25 cellular contexts compared by ENCODE assay signal in the genomic region with DNA sequence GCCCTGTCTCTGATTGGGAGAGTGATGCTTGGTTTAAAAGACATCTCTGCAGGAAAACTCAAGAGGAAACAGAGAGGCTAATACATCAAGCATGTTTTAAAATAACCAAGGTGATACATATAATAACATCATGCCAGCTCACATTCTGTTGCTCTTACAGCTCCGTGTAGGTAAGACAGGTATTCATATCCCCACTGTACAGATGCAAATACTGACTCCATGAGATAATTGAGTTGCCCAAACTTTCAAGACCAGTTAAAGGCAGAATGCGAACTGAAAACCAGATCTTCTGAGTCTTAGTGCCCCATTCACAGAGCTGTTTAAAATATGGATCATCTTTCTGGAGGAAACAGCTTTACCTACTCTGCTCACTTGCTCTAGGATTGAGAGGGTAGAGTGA.
"Had no signal": no experiment of that assay in that cellular context is flagged by ENCODE, and none has a peak within 500 bp of the region (broad histone marks: within the 10 kb centered on the region; RNA-seq: fewer than 3 reads in every experiment).

No MANE protein-coding gene starts in this region.

- H3K27ac ChIP-seq: heart right ventricle, hepatocyte, lower lobe of right lung, ovary, psoas muscle, right lobe of liver, testis, thyroid gland, transverse colon, upper lobe of right lung had no signal

- H3K4me3 Mint-ChIP-seq: naive thymus-derived CD8-positive, alpha-beta T cell; stimulated activated memory B cell treated with anti-CD40 and anti-IgM and Interleukin-4, amounts not matched to agents 10 μg/mL and 1 μg/mL and 100 μg/mL, for 72 hours; stimulated activated naive CD8-positive, alpha-beta T cell treated with anti-CD3 and anti-CD28 coated beads, Interleukin-15, amount 100 ng/mL, for 72 hours had no signal

- H3K4me3 ChIP-seq: heart right ventricle, hepatocyte, lower lobe of right lung, ovary, psoas muscle, right lobe of liver, smooth muscle cell, testis, thyroid gland, transverse colon, upper lobe of right lung had no signal

- H2AFZ ChIP-seq: hepatocyte had no signal

- H3K27ac Mint-ChIP-seq: stimulated activated memory B cell treated with anti-CD40 and anti-IgM and Interleukin-4, amounts not matched to agents 10 μg/mL and 1 μg/mL and 100 μg/mL, for 72 hours; stimulated activated naive CD8-positive, alpha-beta T cell treated with anti-CD3 and anti-CD28 coated beads, Interleukin-15, amount 100 ng/mL, for 72 hours had no signal

- H3K9me3 Mint-ChIP-seq: naive thymus-derived CD8-positive, alpha-beta T cell; stimulated activated memory B cell treated with anti-CD40 and anti-IgM and Interleukin-4, amounts not matched to agents 10 μg/mL and 1 μg/mL and 100 μg/mL, for 72 hours; stimulated activated naive CD8-positive, alpha-beta T cell treated with anti-CD3 and anti-CD28 coated beads, Interleukin-15, amount 100 ng/mL, for 72 hours had no signal

- ATAC-seq: heart right ventricle; left ventricle myocardium superior; lower lobe of right lung; naive thymus-derived CD8-positive, alpha-beta T cell; psoas muscle; right lobe of liver; stimulated activated memory B cell treated with anti-CD40 and anti-IgM and Interleukin-4, amounts not matched to agents 10 μg/mL and 1 μg/mL and 100 μg/mL, for 72 hours; stimulated activated naive CD8-positive, alpha-beta T cell treated with anti-CD3 and anti-CD28 coated beads, Interleukin-15, amount 100 ng/mL, for 72 hours; upper lobe of right lung had no signal

- H3K79me2 ChIP-seq: hepatocyte had no signal

- FAIRE-seq: urothelium cell line had no signal

- H3K36me3 ChIP-seq: heart right ventricle, lower lobe of right lung, ovary, right lobe of liver, thyroid gland, transverse colon, upper lobe of right lung had no signal

- H3K4me1 ChIP-seq: right lobe of liver had no signal

- H3K27me3 ChIP-seq: heart right ventricle, hepatocyte, ovary, right lobe of liver, testis, thyroid gland, transverse colon, upper lobe of right lung had no signal

- H3K4me2 ChIP-seq: hepatocyte, smooth muscle cell had no signal

- H3K27me3 Mint-ChIP-seq: naive thymus-derived CD8-positive, alpha-beta T cell; stimulated activated memory B cell treated with anti-CD40 and anti-IgM and Interleukin-4, amounts not matched to agents 10 μg/mL and 1 μg/mL and 100 μg/mL, for 72 hours; stimulated activated naive CD8-positive, alpha-beta T cell treated with anti-CD3 and anti-CD28 coated beads, Interleukin-15, amount 100 ng/mL, for 72 hours had no signal

- H3K36me3 Mint-ChIP-seq: naive thymus-derived CD8-positive, alpha-beta T cell; stimulated activated memory B cell treated with anti-CD40 and anti-IgM and Interleukin-4, amounts not matched to agents 10 μg/mL and 1 μg/mL and 100 μg/mL, for 72 hours had no signal

- DNase-seq: heart right ventricle; islet precursor cell; left ventricle myocardium superior; lower lobe of right lung; mammary epithelial cell; mesenchymal stem cell; naive thymus-derived CD8-positive, alpha-beta T cell; ovary; psoas muscle; right lobe of liver; stimulated activated CD4-positive, alpha-beta T cell treated with anti-CD3 and anti-CD28 coated beads, Interleukin-1b, Interleukin-23, amount 100 ng/mL, for 48 hours; stimulated activated CD4-positive, alpha-beta T cell treated with anti-CD3 and anti-CD28 coated beads, Interleukin-2, amount 100 ng/mL, for 48 hours; stimulated activated CD4-positive, alpha-beta T cell treated with anti-CD3 and anti-CD28 coated beads, Interleukin-4, amount 100 ng/mL, for 4 hours; stimulated activated CD8-positive, alpha-beta memory T cell treated with anti-CD3 and anti-CD28 coated beads, Interleukin-4, amount 100 ng/mL, for 48 hours; stimulated activated naive CD4-positive, alpha-beta T cell treated with Interleukin-2 at 50 U/mL for 16 hours; stimulated activated naive CD8-positive, alpha-beta T cell treated with anti-CD3 and anti-CD28 coated beads, Interleukin-15, amount 100 ng/mL, for 72 hours; substantia nigra; testis; thyroid gland; transverse colon; upper lobe of right lung had no signal

- H3K9me3 ChIP-seq: heart right ventricle, lower lobe of right lung, ovary, psoas muscle, right lobe of liver, testis, thyroid gland, transverse colon, upper lobe of right lung had no signal
